ENCODE assay signal across 20 cellular contexts in the genomic region with DNA sequence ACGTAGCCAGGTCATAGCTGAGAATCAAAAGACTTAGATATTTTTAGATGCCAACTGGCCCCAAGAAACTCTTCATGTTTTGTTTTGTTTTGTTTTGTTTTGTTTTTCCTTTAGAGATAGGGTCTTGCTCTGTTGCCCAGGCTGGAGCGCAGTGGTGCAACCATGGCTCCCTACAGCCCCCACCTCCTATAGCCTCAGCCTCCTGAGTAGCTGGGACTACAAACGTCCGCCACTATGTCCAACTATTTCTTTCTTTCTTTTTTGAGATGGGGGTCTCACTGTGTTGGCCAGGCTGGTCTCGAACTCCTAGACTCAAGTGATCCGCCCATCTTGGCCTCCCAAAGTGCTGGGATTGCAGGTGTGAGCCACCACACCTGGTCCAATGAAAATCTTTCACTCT.
A peak's percentile ranks its signal among the peaks of the same experiment; 100 is the strongest.
DNase-seq lines count a peak whose midpoint lies in the region; ATAC-seq, FAIRE-seq and TF ChIP-seq lines count a peak whose summit lies in the region.
"Had no signal": no experiment of that assay in that cellular context is flagged by ENCODE, and none has a peak within 500 bp of the region (broad histone marks: within the 10 kb centered on the region; RNA-seq: fewer than 3 reads in every experiment).

No MANE protein-coding gene starts in this region.

- no peak overlapping the region for H3K9ac ChIP-seq in K562 (ENCODE audit: insufficient read depth in 1 of 2, low read depth in 2 of 2, low read length in 2 of 2)
- H3K9ac ChIP-seq in mesenchymal stem cell (ENCODE audit: low read length) = no peak overlapping the region
- H3K9ac ChIP-seq: BLaER1 had no signal

- no peak overlapping the region for H3K27ac ChIP-seq in K562 (ENCODE audit: extremely low read depth, low read depth, low read length)
- no peak overlapping the region for H3K27ac ChIP-seq in mesenchymal stem cell (ENCODE audit: low read length, poor library complexity, severe bottlenecking)
- H3K27ac ChIP-seq: HL-60 had no signal

- H4K20me1 ChIP-seq in K562 (replicated peaks; ENCODE audit: control insufficient read depth, insufficient read depth, low read length) = 0 out of 2 replicates have a peak, but pooled peaks cover 12% of the 10 kb centered on the region

- H3K27me3 Mint-ChIP-seq in natural killer cell (ENCODE audit: low read depth in 2 of 2) = no peaks in the 10 kb centered on the region
- no peaks in the 10 kb centered on the region for H3K27me3 Mint-ChIP-seq in natural killer cell treated with Interleukin-12 subunit alpha and Interleukin-12 subunit beta and Interleukin-15 and Interleukin-18, amount 100 ng/mL, for 72 hours
- H3K27me3 Mint-ChIP-seq: CD4-positive, alpha-beta memory T cell had no signal

- H3K9me3 Mint-ChIP-seq in natural killer cell = no peaks in the 10 kb centered on the region
- H3K9me3 Mint-ChIP-seq in natural killer cell treated with Interleukin-12 subunit alpha and Interleukin-12 subunit beta and Interleukin-15 and Interleukin-18, amount 100 ng/mL, for 72 hours = no peaks in the 10 kb centered on the region
- H3K9me3 Mint-ChIP-seq: CD14-positive monocyte; CD4-positive, alpha-beta memory T cell had no signal

- H3K36me3 ChIP-seq in K562 (ENCODE audit: control insufficient read depth, insufficient read depth, low read length) (no peaks in the 10 kb centered on the region), mesenchymal stem cell (ENCODE audit: control insufficient read depth in 1 of 2, insufficient read depth in 2 of 2, low read depth in 1 of 2, low read length in 2 of 2) (peaks cover 0 to 5% of the 10 kb centered on the region in 2 experiments)

- CTCF ChIA-PET in K562 (lab: Yijun Ruan, JAX; ENCODE audit: low intra/inter-chr PET ratio) = no interaction called here

- peak overlapping the region; percentile 12 for H2AK5ac ChIP-seq in mesenchymal stem cell (ENCODE audit: low read length, severe bottlenecking)

- no peak for DNase-seq in natural killer cell
- DNase-seq in natural killer cell treated with Interleukin-12 subunit alpha and Interleukin-12 subunit beta and Interleukin-15 and Interleukin-18, amount 100 ng/mL, for 72 hours (ENCODE audit: low spot score) = no peak
- no peak for DNase-seq in K562 (ENCODE audit: extremely low read depth in 1 of 4, low spot score in 3 of 4)
- DNase-seq in mesenchymal stem cell = no peak
- no peak for DNase-seq in hypothalamus (lab: John Stamatoyannopoulos, UW)
- DNase-seq in activated CD4-positive, alpha-beta T cell treated with anti-CD3 and anti-CD28 coated beads for 48 hours = no peak
- DNase-seq: 8988T; CD4-positive, alpha-beta memory T cell; DMS153; DMS79; GDM1; GOT3; H7 had no signal

- H2BK12ac ChIP-seq in mesenchymal stem cell (ENCODE audit: low read length in 2 of 2) = no peak overlapping the region

- H3K4me1 Mint-ChIP-seq in natural killer cell = peaks cover 23 to 26% of the 10 kb centered on the region in 2 donors
- peaks cover 6 to 17% of the 10 kb centered on the region in 2 donors for H3K4me1 Mint-ChIP-seq in natural killer cell treated with Interleukin-12 subunit alpha and Interleukin-12 subunit beta and Interleukin-15 and Interleukin-18, amount 100 ng/mL, for 72 hours (ENCODE audit: low read depth in 2 of 2)
- H3K4me1 Mint-ChIP-seq: CD4-positive, alpha-beta memory T cell had no signal

- no peak overlapping the region for H3K14ac ChIP-seq in mesenchymal stem cell (ENCODE audit: low read length in 2 of 2)

- H2BK120ac ChIP-seq in mesenchymal stem cell (ENCODE audit: low read depth, low read length) = no peak overlapping the region

- TF ChIP-seq CTCF in natural killer cell (IDR thresholded peaks at IDR 0.05) (no peak), K562 (IDR thresholded peaks at IDR 0.05 in 2 of 3, conservative IDR thresholded peaks at IDR 0.05 in 1 of 3; ENCODE audit: insufficient read depth in 2 of 3, low read depth in 1 of 3, low read length in 3 of 3) (no peak)

- no peaks in the 10 kb centered on the region for H3K9me1 ChIP-seq in K562 (ENCODE audit: control insufficient read depth, insufficient read depth, low read length)

- H3K4me3 Mint-ChIP-seq in natural killer cell = no peak overlapping the region
- H3K4me3 Mint-ChIP-seq in natural killer cell treated with Interleukin-12 subunit alpha and Interleukin-12 subunit beta and Interleukin-15 and Interleukin-18, amount 100 ng/mL, for 72 hours = no peak overlapping the region
- H3K4me3 Mint-ChIP-seq: CD14-positive monocyte; CD4-positive, alpha-beta memory T cell had no signal

- H3K9me3 ChIP-seq in K562 (replicated peaks; ENCODE audit: control insufficient read depth, insufficient read depth, low read depth, low read length) (no peaks in the 10 kb centered on the region), mesenchymal stem cell (ENCODE audit: control insufficient read depth, low read length) (no peaks in the 10 kb centered on the region)
- H3K9me3 ChIP-seq: BLaER1 had no signal

- in situ Hi-C loops in K562 (cut with MboI) = no loop called here

- H2AFZ ChIP-seq in K562 (ENCODE audit: low read depth, low read length) (no peak overlapping the region), mesenchymal stem cell (ENCODE audit: low read depth, low read length) (no peak overlapping the region)

- H4K91ac ChIP-seq in mesenchymal stem cell (ENCODE audit: low read length) = no peak overlapping the region

- H3K18ac ChIP-seq in mesenchymal stem cell (ENCODE audit: low read depth in 1 of 2, low read length in 2 of 2) = no peak overlapping the region

- no TSS peak for BruUV-seq in K562 (replicated peaks; lab: Mats Ljungman, UMichigan)

- H3K4ac ChIP-seq in mesenchymal stem cell (ENCODE audit: low read depth in 1 of 2, low read length in 2 of 2) = no peak overlapping the region

- TF ChIP-seq EP300 in K562 (IDR thresholded peaks at IDR 0.05; ENCODE audit: low read length) = no peak

- H3K27ac Mint-ChIP-seq in natural killer cell = peak overlapping the region; percentile 59 to 78
- H3K27ac Mint-ChIP-seq in natural killer cell treated with Interleukin-12 subunit alpha and Interleukin-12 subunit beta and Interleukin-15 and Interleukin-18, amount 100 ng/mL, for 72 hours = peak overlapping the region in 1 of 2 donors; percentile 15
- H3K27ac Mint-ChIP-seq: CD4-positive, alpha-beta memory T cell had no signal

- no peak for FAIRE-seq in K562 (lab: Jason Lieb, UNC)
- FAIRE-seq: GM12892, GM18507 had no signal

- peaks cover 65 to 80% of the 10 kb centered on the region in 2 experiments for H3K27me3 ChIP-seq in K562 (ENCODE audit: control insufficient read depth in 2 of 2, insufficient read depth in 2 of 2, low read length in 2 of 2)
- no peaks in the 10 kb centered on the region for H3K27me3 ChIP-seq in mesenchymal stem cell (ENCODE audit: control insufficient read depth in 1 of 2, insufficient read depth in 1 of 2, low read length in 2 of 2)
- H3K27me3 ChIP-seq: BLaER1 had no signal

- intact Hi-C loops in natural killer cell (cut with micrococcal nuclease) (no loop called here), K562 (cut with micrococcal nuclease) (no loop called here)

- H3K79me1 ChIP-seq in mesenchymal stem cell (replicated peaks; ENCODE audit: low read length, poor library complexity, severe bottlenecking) = peaks cover 13% of the 10 kb centered on the region

- no peaks in the 10 kb centered on the region for H3K79me2 ChIP-seq in K562 (ENCODE audit: control insufficient read depth, insufficient read depth, low read length)

- H4K8ac ChIP-seq in mesenchymal stem cell (ENCODE audit: low read length) = no peak overlapping the region

- H3K4me1 ChIP-seq in K562 (replicated peaks in 1 of 2; ENCODE audit: control insufficient read depth in 2 of 2, insufficient read depth in 2 of 2, low read length in 2 of 2) = peaks cover 0 to 3% of the 10 kb centered on the region in 2 experiments; a peak in 2 of 5 replicates
- H3K4me1 ChIP-seq in mesenchymal stem cell (ENCODE audit: control insufficient read depth, insufficient read depth, low read depth, low read length) = peaks cover 20% of the 10 kb centered on the region

- H3K4me3 ChIP-seq in K562 (no peak overlapping the region), mesenchymal stem cell (ENCODE audit: insufficient read depth in 1 of 2, low read depth in 1 of 2, low read length in 2 of 2) (no peak overlapping the region)
- H3K4me3 ChIP-seq: BLaER1 had no signal

- no peak overlapping the region for H2BK15ac ChIP-seq in mesenchymal stem cell (ENCODE audit: low read depth, poor library complexity, severe bottlenecking)

- ATAC-seq in natural killer cell (no peak), K562 (no peak), GM18520 (IDR thresholded peaks at IDR 0.05; ENCODE audit: unreplicated experiment) (no peak)
- no peak for ATAC-seq in natural killer cell treated with Interleukin-12 subunit alpha and Interleukin-12 subunit beta and Interleukin-15 and Interleukin-18, amount 100 ng/mL, for 72 hours
- ATAC-seq: HCT116 had no signal

- H3K4me2 ChIP-seq in K562 (ENCODE audit: insufficient read depth, low read length) (no peak overlapping the region), mesenchymal stem cell (ENCODE audit: low read length, poor library complexity, severe bottlenecking) (no peak overlapping the region)
- H3K4me2 ChIP-seq: BLaER1 had no signal

- POLR2A ChIA-PET in K562 (lab: Yijun Ruan, JAX) = interaction anchor here (0.6 kb wide), 1 partner anchor 24 kb away, joined by 3 read pairs; no protein-coding TSS in a partner anchor

- no peak overlapping the region for H2BK5ac ChIP-seq in mesenchymal stem cell (ENCODE audit: low read depth, low read length, poor library complexity, severe bottlenecking)

- WGBS in K562 (ENCODE audit: insufficient coverage, low coverage, missing lambda C conversion rate) = 2% methylated on average over 6 of the region's 6 CpGs
- 96% methylated on average over 6 of the region's 6 CpGs for WGBS in mesenchymal stem cell

- H3K23ac ChIP-seq in mesenchymal stem cell (ENCODE audit: low read length in 2 of 2) = no peak overlapping the region

- H3K36me3 Mint-ChIP-seq in natural killer cell = no peaks in the 10 kb centered on the region
- H3K36me3 Mint-ChIP-seq in natural killer cell treated with Interleukin-12 subunit alpha and Interleukin-12 subunit beta and Interleukin-15 and Interleukin-18, amount 100 ng/mL, for 72 hours = no peaks in the 10 kb centered on the region

- TF ChIP-seq RAD21 in K562 (CRISPR knock-in tag; conservative IDR thresholded peaks at IDR 0.05 in 1 of 2, IDR thresholded peaks at IDR 0.05 in 1 of 2) = no peak

- TF ChIP-seq POLR2A in K562 (conservative IDR thresholded peaks at IDR 0.05) = no peak

TF ChIP-seq in K562, 482 proteins besides CTCF, POLR2A, EP300 and RAD21:
- TF ChIP-seq ZNF121 (CRISPR knock-in tag; conservative IDR thresholded peaks at IDR 0.05) (peak; percentile 36), KLF16 (IDR thresholded peaks at IDR 0.05) (no peak)
TF ChIP-seq in K562: peak in this region for 1.
